In the genomic region with DNA sequence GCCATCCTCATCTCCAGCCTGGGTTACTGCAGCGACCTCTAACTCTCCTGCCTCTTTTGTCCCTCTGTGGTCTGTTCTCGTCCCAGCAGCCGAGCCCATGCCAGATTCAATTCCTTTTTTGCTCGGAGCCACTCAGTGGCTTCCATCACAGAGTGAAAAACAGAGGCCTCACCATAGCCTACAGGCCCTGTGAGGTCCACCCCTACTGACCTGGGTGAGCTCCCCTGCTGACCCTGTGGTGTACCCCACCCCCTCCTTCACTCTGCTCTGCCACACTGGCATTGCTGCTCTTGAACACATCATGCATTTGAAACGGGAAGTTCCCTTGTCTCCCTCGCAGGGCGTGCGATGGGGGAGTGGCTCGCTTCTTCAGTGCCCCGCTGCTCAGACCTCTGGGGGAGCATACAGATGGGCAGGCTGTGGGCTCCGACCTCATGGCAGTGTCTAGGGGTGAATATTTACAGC, we compare ENCODE assay signal across 9 cellular contexts. TPM values are rescaled to one million over a fixed set of nuclear protein-coding genes. Genes with fewer than 3 reads are reported as not detected.
DNase-seq lines count a peak whose midpoint lies in the region; ATAC-seq, FAIRE-seq and TF ChIP-seq lines count a peak whose summit lies in the region.
"Had no signal": no experiment of that assay in that cellular context is flagged by ENCODE, and none has a peak within 500 bp of the region (broad histone marks: within the 10 kb centered on the region; RNA-seq: fewer than 3 reads in every experiment).

No MANE protein-coding gene starts in this region.

- H3K79me2 ChIP-seq in MM.1S (ENCODE audit: low read length) (peaks cover 26% of the 10 kb centered on the region), mesendoderm (ENCODE audit: control insufficient read depth, insufficient read depth, low read length) (no peaks in the 10 kb centered on the region)

- H4K8ac ChIP-seq in mesendoderm (ENCODE audit: low read depth, low read length) = no peak overlapping the region

- H3K27me3 Mint-ChIP-seq in activated naive CD8-positive, alpha-beta T cell treated with anti-CD3 and anti-CD28 coated beads, Interleukin-2, amount 50 U/mL, for 24 hours = no peaks in the 10 kb centered on the region

- no peak overlapping the region for H3K4ac ChIP-seq in mesendoderm (ENCODE audit: low read depth, low read length)

- H2AFZ ChIP-seq in MM.1S (ENCODE audit: low read length) = no peak overlapping the region
- H2AFZ ChIP-seq: PC-9 had no signal

- no peaks in the 10 kb centered on the region for H3K9me2 ChIP-seq in MM.1S (replicated peaks; ENCODE audit: insufficient read depth, low read length)

- H3K27me3 ChIP-seq in small intestine (ENCODE audit: control insufficient read depth in 2 of 2, insufficient read depth in 2 of 2, low read length in 2 of 2) (no peaks in the 10 kb centered on the region), MM.1S (replicated peaks; ENCODE audit: insufficient read depth, low read length) (peaks cover 5% of the 10 kb centered on the region), mesendoderm (ENCODE audit: insufficient read depth, low read length, poor library complexity) (no peaks in the 10 kb centered on the region)

- H3K36me3 ChIP-seq in small intestine (ENCODE audit: control insufficient read depth in 2 of 2, insufficient read depth in 2 of 2, low read length in 2 of 2) = peaks cover 0 to 2% of the 10 kb centered on the region in 2 donors
- H3K36me3 ChIP-seq in MM.1S (replicated peaks; ENCODE audit: insufficient read depth, low read length) = no peaks in the 10 kb centered on the region
- H3K36me3 ChIP-seq in mesendoderm (ENCODE audit: control insufficient read depth, insufficient read depth, low read length) = no peaks in the 10 kb centered on the region

- peaks cover 72% of the 10 kb centered on the region for H3K4me1 Mint-ChIP-seq in activated naive CD8-positive, alpha-beta T cell treated with anti-CD3 and anti-CD28 coated beads, Interleukin-2, amount 50 U/mL, for 24 hours

- H4K5ac ChIP-seq in mesendoderm (ENCODE audit: low read length) = no peak overlapping the region

- no peak for FAIRE-seq in small intestine (lab: Jason Lieb, UNC)

- no peak overlapping the region for H3K23ac ChIP-seq in mesendoderm (ENCODE audit: low read length)

- no peaks in the 10 kb centered on the region for H3F3A ChIP-seq in MM.1S (ENCODE audit: insufficient read depth, low read length)

- peak; percentile 23 for ATAC-seq in activated naive CD8-positive, alpha-beta T cell treated with anti-CD3 and anti-CD28 coated beads, Interleukin-2, amount 50 U/mL, for 24 hours
- ATAC-seq in GM19328 (IDR thresholded peaks at IDR 0.05; ENCODE audit: unreplicated experiment) (no peak), HG02571 (IDR thresholded peaks at IDR 0.05; ENCODE audit: unreplicated experiment) (no peak)

- no peak overlapping the region for H2AK5ac ChIP-seq in mesendoderm (ENCODE audit: low read length)

- no peak overlapping the region for H2BK120ac ChIP-seq in mesendoderm (ENCODE audit: low read depth, low read length)

- no peak overlapping the region for H2BK15ac ChIP-seq in mesendoderm (replicated peaks; ENCODE audit: low read depth)

- H3K4me3 Mint-ChIP-seq in activated naive CD8-positive, alpha-beta T cell treated with anti-CD3 and anti-CD28 coated beads, Interleukin-2, amount 50 U/mL, for 24 hours = peak overlapping the region; percentile 93

- no peak overlapping the region for H2BK5ac ChIP-seq in mesendoderm (ENCODE audit: low read length)

- H4K20me1 ChIP-seq in MM.1S (ENCODE audit: insufficient read depth, low read length) = no peaks in the 10 kb centered on the region

- no peak for TF ChIP-seq CTCF in GM12865 (IDR thresholded peaks at IDR 0.05; ENCODE audit: insufficient read depth, low read depth, low read length, missing control alignments)
- TF ChIP-seq CTCF in MM.1S (IDR thresholded peaks at IDR 0.05; ENCODE audit: low read length) = no peak

- peak overlapping the region; percentile 60 to 85 for H3K27ac ChIP-seq in small intestine (ENCODE audit: low read depth in 1 of 2, low read length in 1 of 2)
- no peak overlapping the region for H3K27ac ChIP-seq in MM.1S (ENCODE audit: low read length)
- H3K27ac ChIP-seq in mesendoderm (ENCODE audit: low read depth, low read length) = no peak overlapping the region
- H3K27ac ChIP-seq: PC-9 had no signal

- H3K56ac ChIP-seq in mesendoderm (ENCODE audit: low read length) = no peak overlapping the region

- H3K9me3 Mint-ChIP-seq in activated naive CD8-positive, alpha-beta T cell treated with anti-CD3 and anti-CD28 coated beads, Interleukin-2, amount 50 U/mL, for 24 hours = no peaks in the 10 kb centered on the region

- peak overlapping the region; percentile 69 for H3K4me3 ChIP-seq in GM12865 (ENCODE audit: low read depth, low read length)
- H3K4me3 ChIP-seq in small intestine (ENCODE audit: low read depth in 1 of 2, low read length in 2 of 2) = no peak overlapping the region
- no peak overlapping the region for H3K4me3 ChIP-seq in MM.1S (ENCODE audit: low read length)
- H3K4me3 ChIP-seq in mesendoderm (ENCODE audit: low read length) = no peak overlapping the region
- H3K4me3 ChIP-seq: PC-9 had no signal

- H3K9me3 ChIP-seq in small intestine (ENCODE audit: control insufficient read depth, low read depth) (no peaks in the 10 kb centered on the region), MM.1S (replicated peaks; ENCODE audit: insufficient read depth, low read length) (no peaks in the 10 kb centered on the region)

- H3K79me1 ChIP-seq in mesendoderm (ENCODE audit: low read length) = peaks cover 1% of the 10 kb centered on the region

- H3K4me2 ChIP-seq in MM.1S (ENCODE audit: low read depth, low read length) (no peak overlapping the region), mesendoderm (ENCODE audit: low read length) (no peak overlapping the region)

- peak; percentile 85 for DNase-seq in GM12865 (ENCODE audit: low read depth)
- DNase-seq in T-helper 1 cell = peak in 4 of 5 donors; percentile 49 to 72 (median 52)
- DNase-seq in activated naive CD8-positive, alpha-beta T cell treated with anti-CD3 and anti-CD28 coated beads, Interleukin-2, amount 50 U/mL, for 24 hours = peak; percentile 79
- DNase-seq in small intestine = no peak
- no peak for DNase-seq in MM.1S
- DNase-seq in mesendoderm = no peak

- H3K9ac ChIP-seq in MM.1S (ENCODE audit: low read length) = no peak overlapping the region
- H3K9ac ChIP-seq in mesendoderm (ENCODE audit: low read length) = no peak overlapping the region

- H3K4me1 ChIP-seq in small intestine (ENCODE audit: control insufficient read depth in 2 of 2, insufficient read depth in 1 of 2, low read depth in 1 of 2, low read length in 1 of 2) (peaks cover 2% of the 10 kb centered on the region in 2 donors), MM.1S (ENCODE audit: low read length) (peaks cover 20% of the 10 kb centered on the region), mesendoderm (ENCODE audit: control insufficient read depth, low read depth, low read length) (no peaks in the 10 kb centered on the region)

- peak overlapping the region; percentile 99 for H3K27ac Mint-ChIP-seq in activated naive CD8-positive, alpha-beta T cell treated with anti-CD3 and anti-CD28 coated beads, Interleukin-2, amount 50 U/mL, for 24 hours

- H3K18ac ChIP-seq in mesendoderm (ENCODE audit: low read length) = no peak overlapping the region

- peaks cover 31% of the 10 kb centered on the region for H3K36me3 Mint-ChIP-seq in activated naive CD8-positive, alpha-beta T cell treated with anti-CD3 and anti-CD28 coated beads, Interleukin-2, amount 50 U/mL, for 24 hours (ENCODE audit: low read depth)

- 54 to 80% (median 71%) methylated on average over 11 of the region's 11 CpGs for WGBS in small intestine, 3 donors
- WGBS in mesendoderm (ENCODE audit: extremely low coverage, insufficient coverage, low lambda C conversion rate) = no CpG with 5 or more reads among the region's 11 CpGs

RNA-seq across cellular contexts. Expression of gene AIP, which starts 2.1 kb away (rescaled TPM):
- polyA plus RNA-seq in small intestine = 100 to 1,000 TPM in 1 of 3 donors, 10 to 100 TPM in 2; 67.1 to 102 (median 92.1) TPM
- polyA plus RNA-seq in mesendoderm (2013, experiment 1 of 2) = 14.4 TPM
- 14.2 TPM for polyA plus RNA-seq in mesendoderm (2013, experiment 2 of 2)

RNA-seq across cellular contexts. Expression of gene TMEM134, which starts 15.8 kb away (rescaled TPM):
- 100 to 1,000 TPM in 1 of 3 donors, 10 to 100 TPM in 2; 70.7 to 119 (median 71.7) TPM for polyA plus RNA-seq in small intestine
- 27.8 TPM for polyA plus RNA-seq in mesendoderm (2013, experiment 1 of 2)
- 25.7 TPM for polyA plus RNA-seq in mesendoderm (2013, experiment 2 of 2)

RNA-seq across cellular contexts. Expression of gene PITPNM1, which starts 20.3 kb away (rescaled TPM):
- 10 to 100 TPM; 31.2 to 38.0 (median 33.8) TPM for polyA plus RNA-seq in small intestine
- 26.1 TPM for polyA plus RNA-seq in mesendoderm (2013, experiment 1 of 2)
- 26.5 TPM for polyA plus RNA-seq in mesendoderm (2013, experiment 2 of 2)

RNA-seq across cellular contexts. Expression of gene CDK2AP2, which starts 23.1 kb away (rescaled TPM):
- polyA plus RNA-seq in small intestine = 100 to 1,000 TPM in 2 of 3 donors, 10 to 100 TPM in 1; 87.8 to 108 (median 107) TPM
- polyA plus RNA-seq in mesendoderm (2013, experiment 1 of 2) = 46.8 TPM
- 48.6 TPM for polyA plus RNA-seq in mesendoderm (2013, experiment 2 of 2)

RNA-seq across cellular contexts. Expression of gene CABP4, which starts 29.7 kb away (rescaled TPM):
- polyA plus RNA-seq in small intestine = 1 to 10 TPM in 1 of 3 donors, under 1 TPM in 1, not detected in 1; 0.27 to 1.1 TPM
- polyA plus RNA-seq in mesendoderm (2013, experiment 1 of 2) = 0.06 TPM
- not detected for polyA plus RNA-seq in mesendoderm (2013, experiment 2 of 2)

Comparison
In these comparisons a context has a peak if more than half of its experiments do, and no peak if none do; other contexts are left out.
1. DNase-seq: peak in GM12865 (single experiment), T-helper 1 cell (4 of 5) and activated naive CD8-positive, alpha-beta T cell treated with anti-CD3 and anti-CD28 coated beads, Interleukin-2, amount 50 U/mL, for 24 hours (single experiment); none in small intestine (single experiment), MM.1S (single experiment) and mesendoderm (single experiment).
2. H3K27ac ChIP-seq: peak in small intestine (2 of 2); none in MM.1S (single experiment) and mesendoderm (single experiment).